Comparison of ENCODE assay signal across 31 cellular contexts in genomic region chr3:118485693-118486092, GRCh38.
"Had no signal": no experiment of that assay in that cellular context is flagged by ENCODE, and none has a peak within 500 bp of the region (broad histone marks: within the 10 kb centered on the region; RNA-seq: fewer than 3 reads in every experiment).

No MANE protein-coding gene starts in this region.

- H3K4me3 Mint-ChIP-seq: activated CD4-positive, alpha-beta memory T cell treated with anti-CD3 and anti-CD28 coated beads, Interleukin-2, amount 10 ng/mL, durations not matched to agents 7 days and 5 days; activated CD8-positive, alpha-beta memory T cell treated with anti-CD3 and anti-CD28 coated beads, Interleukin-2, amount 10 ng/mL, durations not matched to agents 7 days and 5 days; activated naive CD4-positive, alpha-beta T cell treated with anti-CD3 and anti-CD28 coated beads, Interleukin-2, amount 10 ng/mL, durations not matched to agents 7 days and 5 days; activated naive CD8-positive, alpha-beta T cell; activated naive CD8-positive, alpha-beta T cell treated with anti-CD3 and anti-CD28 coated beads, Interleukin-2, amount 50 U/mL, for 24 hours; brain had no signal

- ATAC-seq: activated CD8-positive, alpha-beta memory T cell treated with anti-CD3 and anti-CD28 coated beads, Interleukin-2, amount 10 ng/mL, durations not matched to agents 7 days and 5 days; activated naive CD8-positive, alpha-beta T cell treated with anti-CD3 and anti-CD28 coated beads, Interleukin-2, amount 50 U/mL, for 24 hours; PC-3 had no signal

- H3K9me3 Mint-ChIP-seq: activated CD4-positive, alpha-beta memory T cell treated with anti-CD3 and anti-CD28 coated beads, Interleukin-2, amount 10 ng/mL, durations not matched to agents 7 days and 5 days; activated naive CD4-positive, alpha-beta T cell treated with anti-CD3 and anti-CD28 coated beads, Interleukin-2, amount 10 ng/mL, durations not matched to agents 7 days and 5 days; brain had no signal

- H3K36me3 Mint-ChIP-seq: activated CD8-positive, alpha-beta memory T cell treated with anti-CD3 and anti-CD28 coated beads, Interleukin-2, amount 10 ng/mL, durations not matched to agents 7 days and 5 days; activated naive CD4-positive, alpha-beta T cell treated with anti-CD3 and anti-CD28 coated beads, Interleukin-2, amount 10 ng/mL, durations not matched to agents 7 days and 5 days; activated naive CD8-positive, alpha-beta T cell; brain had no signal

- DNase-seq: activated CD4-positive, alpha-beta memory T cell treated with anti-CD3 and anti-CD28 coated beads, Interleukin-2, amount 10 ng/mL, durations not matched to agents 7 days and 5 days; activated CD4-positive, alpha-beta T cell treated with anti-CD3 and anti-CD28 coated beads for 1 hour; activated CD4-positive, alpha-beta T cell treated with anti-CD3 and anti-CD28 coated beads for 48 hours; activated CD4-positive, CD25-positive, alpha-beta regulatory T cell; activated CD8-positive, alpha-beta memory T cell treated with anti-CD3 and anti-CD28 coated beads for 24 hours; activated CD8-positive, alpha-beta memory T cell treated with anti-CD3 and anti-CD28 coated beads, Interleukin-2, amount 10 ng/mL, durations not matched to agents 7 days and 5 days; activated CD8-positive, alpha-beta memory T cell treated with anti-CD3 and anti-CD28 coated beads, Interleukin-2, amount 50 U/mL, for 48 hours; activated effector memory CD4-positive, alpha-beta T cell treated with Interleukin-2 at 50 U/mL for 16 hours; activated naive CD4-positive, alpha-beta T cell treated with anti-CD3 and anti-CD28 coated beads, Interleukin-2, amount 10 ng/mL, durations not matched to agents 7 days and 5 days; activated naive CD8-positive, alpha-beta T cell treated with anti-CD3 and anti-CD28 coated beads, Interleukin-2, amount 50 U/mL, for 24 hours; activated T-cell treated with anti-CD3 and anti-CD28 coated beads, Interleukin-2, amount 50 U/mL, for 48 hours; anterior cingulate cortex; caudate nucleus; cerebellar nuclear complex; NCI-H1092 treated with DMSO at 0.1 percent for 48 hours; NCI-H1417; NCI-H1694; NCI-H1930; NCI-H345; NCI-H524 treated with DMSO at 0.1 percent for 48 hours; NCI-H748 treated with DMSO at 0.1 percent for 48 hours; NK-92 treated with Interleukin-12 subunit alpha and Interleukin-12 subunit beta, amount 100 ng/mL, for 24 hours; PC-3; Right ventricle myocardium superior; SW 1271; T-helper 1 cell; T1000; WERI-Rb-1 had no signal

- H3K27me3 Mint-ChIP-seq: activated CD4-positive, alpha-beta memory T cell treated with anti-CD3 and anti-CD28 coated beads, Interleukin-2, amount 10 ng/mL, durations not matched to agents 7 days and 5 days; activated CD8-positive, alpha-beta memory T cell treated with anti-CD3 and anti-CD28 coated beads, Interleukin-2, amount 10 ng/mL, durations not matched to agents 7 days and 5 days; activated naive CD4-positive, alpha-beta T cell treated with anti-CD3 and anti-CD28 coated beads, Interleukin-2, amount 10 ng/mL, durations not matched to agents 7 days and 5 days; activated naive CD8-positive, alpha-beta T cell; activated naive CD8-positive, alpha-beta T cell treated with anti-CD3 and anti-CD28 coated beads, Interleukin-2, amount 50 U/mL, for 24 hours; brain had no signal

- H3K27ac Mint-ChIP-seq: activated CD4-positive, alpha-beta memory T cell treated with anti-CD3 and anti-CD28 coated beads, Interleukin-2, amount 10 ng/mL, durations not matched to agents 7 days and 5 days; activated CD8-positive, alpha-beta memory T cell treated with anti-CD3 and anti-CD28 coated beads, Interleukin-2, amount 10 ng/mL, durations not matched to agents 7 days and 5 days; activated naive CD4-positive, alpha-beta T cell treated with anti-CD3 and anti-CD28 coated beads, Interleukin-2, amount 10 ng/mL, durations not matched to agents 7 days and 5 days; activated naive CD8-positive, alpha-beta T cell; activated naive CD8-positive, alpha-beta T cell treated with anti-CD3 and anti-CD28 coated beads, Interleukin-2, amount 50 U/mL, for 24 hours; brain had no signal

- H3K4me1 Mint-ChIP-seq: activated CD4-positive, alpha-beta memory T cell treated with anti-CD3 and anti-CD28 coated beads, Interleukin-2, amount 10 ng/mL, durations not matched to agents 7 days and 5 days; activated CD8-positive, alpha-beta memory T cell treated with anti-CD3 and anti-CD28 coated beads, Interleukin-2, amount 10 ng/mL, durations not matched to agents 7 days and 5 days; activated naive CD4-positive, alpha-beta T cell treated with anti-CD3 and anti-CD28 coated beads, Interleukin-2, amount 10 ng/mL, durations not matched to agents 7 days and 5 days; activated naive CD8-positive, alpha-beta T cell treated with anti-CD3 and anti-CD28 coated beads, Interleukin-2, amount 50 U/mL, for 24 hours had no signal

- FAIRE-seq: bronchial epithelial cell had no signal
